Comparison of ENCODE assay signal across 11 cellular contexts in the genomic region with DNA sequence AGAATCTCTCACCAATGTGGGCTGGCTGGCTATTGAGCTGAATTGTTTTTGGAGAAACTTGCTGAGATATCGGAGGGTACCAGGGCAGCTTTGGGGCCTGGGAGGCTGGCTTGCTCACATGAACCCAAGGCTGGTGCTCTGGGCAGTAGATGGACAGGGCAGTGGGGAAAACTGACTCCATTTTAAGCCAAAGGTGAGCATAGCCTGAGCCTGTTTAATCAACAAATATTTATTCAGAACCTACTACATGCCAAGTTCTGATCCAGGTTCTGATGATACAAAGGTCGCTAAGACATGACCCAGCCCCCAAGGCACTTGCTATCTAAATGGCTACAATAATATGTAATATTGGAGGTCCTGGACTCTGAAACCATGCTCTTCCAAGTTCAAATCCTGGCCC.
"Had no signal": no experiment of that assay in that cellular context is flagged by ENCODE, and none has a peak within 500 bp of the region (broad histone marks: within the 10 kb centered on the region; RNA-seq: fewer than 3 reads in every experiment).

No MANE protein-coding gene starts in this region.

- DNase-seq: activated B cell treated with CpG ODN at 0.5 μM for 24 hours, aorta, cerebellar nuclear complex, foreskin keratinocyte, glutamatergic neuron, kidney glomerular epithelial cell, right cardiac atrium, substantia nigra, trophoblast cell had no signal

- H3K9me3 ChIP-seq: prostate gland had no signal

- H3K4me3 ChIP-seq: prostate gland had no signal

- H3K4me3 Mint-ChIP-seq: activated B cell treated with CpG ODN at 0.5 μM for 24 hours, neural crest cell had no signal

- H3K36me3 ChIP-seq: prostate gland had no signal

- H3K4me1 ChIP-seq: foreskin keratinocyte, prostate gland had no signal

- H3K4me1 Mint-ChIP-seq: neural crest cell had no signal

- H3K27me3 Mint-ChIP-seq: activated B cell treated with CpG ODN at 0.5 μM for 24 hours had no signal

- H3K27ac ChIP-seq: foreskin keratinocyte, prostate gland had no signal

- H3K27me3 ChIP-seq: foreskin keratinocyte had no signal

- ATAC-seq: foreskin keratinocyte, right cardiac atrium had no signal
